1 cellular context compared by ENCODE assay signal in the genomic region with DNA sequence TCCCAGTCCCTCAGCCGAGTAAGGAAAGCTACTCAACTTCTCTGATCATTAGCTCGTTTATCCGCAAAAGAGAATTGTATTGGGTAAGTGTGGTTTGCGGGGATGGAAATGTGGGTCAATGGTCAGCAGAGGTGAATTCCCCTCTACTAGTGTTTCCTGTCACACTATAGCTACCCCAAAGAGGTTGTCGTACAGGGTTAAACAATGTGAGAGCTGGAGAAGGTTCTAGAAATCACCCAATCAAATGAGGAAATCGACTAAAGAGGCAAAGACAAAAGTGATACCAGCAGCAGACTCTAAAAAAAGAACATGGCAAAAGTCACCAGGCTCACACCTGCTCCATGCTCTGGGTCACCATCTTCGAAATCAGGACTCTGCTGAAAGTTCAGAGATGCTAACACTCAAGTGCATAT.
TF ChIP-seq lines count a peak whose summit lies in the region.

No MANE protein-coding gene starts in this region.

TF ChIP-seq in GM12878, 131 proteins besides CTCF, POLR2A, EP300 and RAD21 (continued from another document and continues in another):
- peak; percentile 87 for TF ChIP-seq PAX5 (IDR thresholded peaks at IDR 0.05; ENCODE audit: borderline replicate concordance, low read depth, low read length)
- peak; percentile 91; the same call in 1 of the 2 replicates for TF ChIP-seq ZBED1 (IDR thresholded peaks at IDR 0.05; ENCODE audit: borderline replicate concordance)
- peak; percentile 82 for TF ChIP-seq TCF12 (IDR thresholded peaks at IDR 0.05; ENCODE audit: low read depth, low read length)
- TF ChIP-seq SMAD1 (IDR thresholded peaks at IDR 0.05; ENCODE audit: low read depth, partially characterized antibody): peak; percentile 24
- no peak for TF ChIP-seq MYC (IDR thresholded peaks at IDR 0.05; ENCODE audit: insufficient read depth, insufficient read length, insufficient replicate concordance, low read length, severe bottlenecking)
- TF ChIP-seq, protein P1, sequence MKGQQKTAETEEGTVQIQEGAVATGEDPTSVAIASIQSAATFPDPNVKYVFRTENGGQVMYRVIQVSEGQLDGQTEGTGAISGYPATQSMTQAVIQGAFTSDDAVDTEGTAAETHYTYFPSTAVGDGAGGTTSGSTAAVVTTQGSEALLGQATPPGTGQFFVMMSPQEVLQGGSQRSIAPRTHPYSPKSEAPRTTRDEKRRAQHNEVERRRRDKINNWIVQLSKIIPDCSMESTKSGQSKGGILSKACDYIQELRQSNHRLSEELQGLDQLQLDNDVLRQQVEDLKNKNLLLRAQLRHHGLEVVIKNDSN (IDR thresholded peaks at IDR 0.05; ENCODE audit: borderline replicate concordance, extremely low read length, insufficient read depth, low read depth, low read length): no peak
- TF ChIP-seq MTA2 (IDR thresholded peaks at IDR 0.05; ENCODE audit: low read depth): peak; percentile 95
- TF ChIP-seq TAF1 (IDR thresholded peaks at IDR 0.05; ENCODE audit: borderline replicate concordance, low read depth, low read length): peak; percentile 56; the same call in 1 of the 2 replicates
- peak; percentile 87 for TF ChIP-seq DPF2 (IDR thresholded peaks at IDR 0.05)
- no peak for TF ChIP-seq CEBPB (IDR thresholded peaks at IDR 0.05; ENCODE audit: borderline replicate concordance in 1 of 2, low read depth in 2 of 2, low read length in 2 of 2)
- peak; percentile 32; the same call in 1 of the 2 replicates for TF ChIP-seq CBX5 (IDR thresholded peaks at IDR 0.05; ENCODE audit: low read depth)
- TF ChIP-seq IKZF2 (IDR thresholded peaks at IDR 0.05): peak; percentile 97
- TF ChIP-seq SREBF2 (IDR thresholded peaks at IDR 0.05; ENCODE audit: low read length): no peak
- TF ChIP-seq FOS (IDR thresholded peaks at IDR 0.05; ENCODE audit: borderline replicate concordance, extremely low read depth, insufficient read length): no peak
- peak; percentile 75 for TF ChIP-seq ATF7 (IDR thresholded peaks at IDR 0.05; ENCODE audit: low read depth)
- TF ChIP-seq ZNF622 (IDR thresholded peaks at IDR 0.05): no peak
- TF ChIP-seq KAT2A (conservative IDR thresholded peaks at IDR 0.05; ENCODE audit: control insufficient read depth, low read depth, low read length): no peak
- TF ChIP-seq, protein P2, sequence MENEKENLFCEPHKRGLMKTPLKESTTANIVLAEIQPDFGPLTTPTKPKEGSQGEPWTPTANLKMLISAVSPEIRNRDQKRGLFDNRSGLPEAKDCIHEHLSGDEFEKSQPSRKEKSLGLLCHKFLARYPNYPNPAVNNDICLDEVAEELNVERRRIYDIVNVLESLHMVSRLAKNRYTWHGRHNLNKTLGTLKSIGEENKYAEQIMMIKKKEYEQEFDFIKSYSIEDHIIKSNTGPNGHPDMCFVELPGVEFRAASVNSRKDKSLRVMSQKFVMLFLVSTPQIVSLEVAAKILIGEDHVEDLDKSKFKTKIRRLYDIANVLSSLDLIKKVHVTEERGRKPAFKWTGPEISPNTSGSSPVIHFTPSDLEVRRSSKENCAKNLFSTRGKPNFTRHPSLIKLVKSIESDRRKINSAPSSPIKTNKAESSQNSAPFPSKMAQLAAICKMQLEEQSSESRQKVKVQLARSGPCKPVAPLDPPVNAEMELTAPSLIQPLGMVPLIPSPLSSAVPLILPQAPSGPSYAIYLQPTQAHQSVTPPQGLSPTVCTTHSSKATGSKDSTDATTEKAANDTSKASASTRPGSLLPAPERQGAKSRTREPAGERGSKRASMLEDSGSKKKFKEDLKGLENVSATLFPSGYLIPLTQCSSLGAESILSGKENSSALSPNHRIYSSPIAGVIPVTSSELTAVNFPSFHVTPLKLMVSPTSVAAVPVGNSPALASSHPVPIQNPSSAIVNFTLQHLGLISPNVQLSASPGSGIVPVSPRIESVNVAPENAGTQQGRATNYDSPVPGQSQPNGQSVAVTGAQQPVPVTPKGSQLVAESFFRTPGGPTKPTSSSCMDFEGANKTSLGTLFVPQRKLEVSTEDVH (IDR thresholded peaks at IDR 0.05; ENCODE audit: low read depth, partially characterized antibody): no peak
- TF ChIP-seq ASH2L (IDR thresholded peaks at IDR 0.05; ENCODE audit: borderline replicate concordance, low read depth): 0 out of 2 replicates have a peak, but pooled peaks have one; percentile 29
- peak; percentile 42; the same call in 1 of the 2 replicates for TF ChIP-seq BMI1 (IDR thresholded peaks at IDR 0.05; ENCODE audit: borderline replicate concordance)
- TF ChIP-seq HCFC1 (IDR thresholded peaks at IDR 0.05; ENCODE audit: low read length): no peak
- TF ChIP-seq, protein P3, sequence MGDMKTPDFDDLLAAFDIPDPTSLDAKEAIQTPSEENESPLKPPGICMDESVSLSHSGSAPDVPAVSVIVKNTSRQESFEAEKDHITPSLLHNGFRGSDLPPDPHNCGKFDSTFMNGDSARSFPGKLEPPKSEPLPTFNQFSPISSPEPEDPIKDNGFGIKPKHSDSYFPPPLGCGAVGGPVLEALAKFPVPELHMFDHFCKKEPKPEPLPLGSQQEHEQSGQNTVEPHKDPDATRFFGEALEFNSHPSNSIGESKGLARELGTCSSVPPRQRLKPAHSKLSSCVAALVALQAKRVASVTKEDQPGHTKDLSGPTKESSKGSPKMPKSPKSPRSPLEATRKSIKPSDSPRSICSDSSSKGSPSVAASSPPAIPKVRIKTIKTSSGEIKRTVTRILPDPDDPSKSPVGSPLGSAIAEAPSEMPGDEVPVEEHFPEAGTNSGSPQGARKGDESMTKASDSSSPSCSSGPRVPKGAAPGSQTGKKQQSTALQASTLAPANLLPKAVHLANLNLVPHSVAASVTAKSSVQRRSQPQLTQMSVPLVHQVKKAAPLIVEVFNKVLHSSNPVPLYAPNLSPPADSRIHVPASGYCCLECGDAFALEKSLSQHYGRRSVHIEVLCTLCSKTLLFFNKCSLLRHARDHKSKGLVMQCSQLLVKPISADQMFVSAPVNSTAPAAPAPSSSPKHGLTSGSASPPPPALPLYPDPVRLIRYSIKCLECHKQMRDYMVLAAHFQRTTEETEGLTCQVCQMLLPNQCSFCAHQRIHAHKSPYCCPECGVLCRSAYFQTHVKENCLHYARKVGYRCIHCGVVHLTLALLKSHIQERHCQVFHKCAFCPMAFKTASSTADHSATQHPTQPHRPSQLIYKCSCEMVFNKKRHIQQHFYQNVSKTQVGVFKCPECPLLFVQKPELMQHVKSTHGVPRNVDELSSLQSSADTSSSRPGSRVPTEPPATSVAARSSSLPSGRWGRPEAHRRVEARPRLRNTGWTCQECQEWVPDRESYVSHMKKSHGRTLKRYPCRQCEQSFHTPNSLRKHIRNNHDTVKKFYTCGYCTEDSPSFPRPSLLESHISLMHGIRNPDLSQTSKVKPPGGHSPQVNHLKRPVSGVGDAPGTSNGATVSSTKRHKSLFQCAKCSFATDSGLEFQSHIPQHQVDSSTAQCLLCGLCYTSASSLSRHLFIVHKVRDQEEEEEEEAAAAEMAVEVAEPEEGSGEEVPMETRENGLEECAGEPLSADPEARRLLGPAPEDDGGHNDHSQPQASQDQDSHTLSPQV (IDR thresholded peaks at IDR 0.05): no peak
- TF ChIP-seq JUND (IDR thresholded peaks at IDR 0.05; ENCODE audit: low read depth, low read length): no peak
- TF ChIP-seq MTA3 (IDR thresholded peaks at IDR 0.05; ENCODE audit: borderline replicate concordance, low read length): peak; percentile 96
- peak; percentile 91 for TF ChIP-seq EED (IDR thresholded peaks at IDR 0.05; ENCODE audit: low read depth)
- peak; percentile 64 for TF ChIP-seq SP1 (IDR thresholded peaks at IDR 0.05; ENCODE audit: low read depth, low read length)
- TF ChIP-seq, protein P4, sequence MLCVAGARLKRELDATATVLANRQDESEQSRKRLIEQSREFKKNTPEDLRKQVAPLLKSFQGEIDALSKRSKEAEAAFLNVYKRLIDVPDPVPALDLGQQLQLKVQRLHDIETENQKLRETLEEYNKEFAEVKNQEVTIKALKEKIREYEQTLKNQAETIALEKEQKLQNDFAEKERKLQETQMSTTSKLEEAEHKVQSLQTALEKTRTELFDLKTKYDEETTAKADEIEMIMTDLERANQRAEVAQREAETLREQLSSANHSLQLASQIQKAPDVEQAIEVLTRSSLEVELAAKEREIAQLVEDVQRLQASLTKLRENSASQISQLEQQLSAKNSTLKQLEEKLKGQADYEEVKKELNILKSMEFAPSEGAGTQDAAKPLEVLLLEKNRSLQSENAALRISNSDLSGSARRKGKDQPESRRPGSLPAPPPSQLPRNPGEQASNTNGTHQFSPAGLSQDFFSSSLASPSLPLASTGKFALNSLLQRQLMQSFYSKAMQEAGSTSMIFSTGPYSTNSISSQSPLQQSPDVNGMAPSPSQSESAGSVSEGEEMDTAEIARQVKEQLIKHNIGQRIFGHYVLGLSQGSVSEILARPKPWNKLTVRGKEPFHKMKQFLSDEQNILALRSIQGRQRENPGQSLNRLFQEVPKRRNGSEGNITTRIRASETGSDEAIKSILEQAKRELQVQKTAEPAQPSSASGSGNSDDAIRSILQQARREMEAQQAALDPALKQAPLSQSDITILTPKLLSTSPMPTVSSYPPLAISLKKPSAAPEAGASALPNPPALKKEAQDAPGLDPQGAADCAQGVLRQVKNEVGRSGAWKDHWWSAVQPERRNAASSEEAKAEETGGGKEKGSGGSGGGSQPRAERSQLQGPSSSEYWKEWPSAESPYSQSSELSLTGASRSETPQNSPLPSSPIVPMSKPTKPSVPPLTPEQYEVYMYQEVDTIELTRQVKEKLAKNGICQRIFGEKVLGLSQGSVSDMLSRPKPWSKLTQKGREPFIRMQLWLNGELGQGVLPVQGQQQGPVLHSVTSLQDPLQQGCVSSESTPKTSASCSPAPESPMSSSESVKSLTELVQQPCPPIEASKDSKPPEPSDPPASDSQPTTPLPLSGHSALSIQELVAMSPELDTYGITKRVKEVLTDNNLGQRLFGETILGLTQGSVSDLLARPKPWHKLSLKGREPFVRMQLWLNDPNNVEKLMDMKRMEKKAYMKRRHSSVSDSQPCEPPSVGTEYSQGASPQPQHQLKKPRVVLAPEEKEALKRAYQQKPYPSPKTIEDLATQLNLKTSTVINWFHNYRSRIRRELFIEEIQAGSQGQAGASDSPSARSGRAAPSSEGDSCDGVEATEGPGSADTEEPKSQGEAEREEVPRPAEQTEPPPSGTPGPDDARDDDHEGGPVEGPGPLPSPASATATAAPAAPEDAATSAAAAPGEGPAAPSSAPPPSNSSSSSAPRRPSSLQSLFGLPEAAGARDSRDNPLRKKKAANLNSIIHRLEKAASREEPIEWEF (IDR thresholded peaks at IDR 0.05; ENCODE audit: insufficient replicate concordance, low read depth, low read length): no peak
- no peak for TF ChIP-seq ZNF24 (IDR thresholded peaks at IDR 0.05)
- TF ChIP-seq IRF4 (IDR thresholded peaks at IDR 0.05; ENCODE audit: low read depth, low read length): 0 out of 2 replicates have a peak, but pooled peaks have one; percentile 30
- TF ChIP-seq, protein P5, sequence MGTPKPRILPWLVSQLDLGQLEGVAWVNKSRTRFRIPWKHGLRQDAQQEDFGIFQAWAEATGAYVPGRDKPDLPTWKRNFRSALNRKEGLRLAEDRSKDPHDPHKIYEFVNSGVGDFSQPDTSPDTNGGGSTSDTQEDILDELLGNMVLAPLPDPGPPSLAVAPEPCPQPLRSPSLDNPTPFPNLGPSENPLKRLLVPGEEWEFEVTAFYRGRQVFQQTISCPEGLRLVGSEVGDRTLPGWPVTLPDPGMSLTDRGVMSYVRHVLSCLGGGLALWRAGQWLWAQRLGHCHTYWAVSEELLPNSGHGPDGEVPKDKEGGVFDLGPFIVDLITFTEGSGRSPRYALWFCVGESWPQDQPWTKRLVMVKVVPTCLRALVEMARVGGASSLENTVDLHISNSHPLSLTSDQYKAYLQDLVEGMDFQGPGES (IDR thresholded peaks at IDR 0.05): no peak
- TF ChIP-seq SRF (IDR thresholded peaks at IDR 0.05; ENCODE audit: low read depth in 2 of 2, low read length in 2 of 2): no peak
- TF ChIP-seq, protein P6, sequence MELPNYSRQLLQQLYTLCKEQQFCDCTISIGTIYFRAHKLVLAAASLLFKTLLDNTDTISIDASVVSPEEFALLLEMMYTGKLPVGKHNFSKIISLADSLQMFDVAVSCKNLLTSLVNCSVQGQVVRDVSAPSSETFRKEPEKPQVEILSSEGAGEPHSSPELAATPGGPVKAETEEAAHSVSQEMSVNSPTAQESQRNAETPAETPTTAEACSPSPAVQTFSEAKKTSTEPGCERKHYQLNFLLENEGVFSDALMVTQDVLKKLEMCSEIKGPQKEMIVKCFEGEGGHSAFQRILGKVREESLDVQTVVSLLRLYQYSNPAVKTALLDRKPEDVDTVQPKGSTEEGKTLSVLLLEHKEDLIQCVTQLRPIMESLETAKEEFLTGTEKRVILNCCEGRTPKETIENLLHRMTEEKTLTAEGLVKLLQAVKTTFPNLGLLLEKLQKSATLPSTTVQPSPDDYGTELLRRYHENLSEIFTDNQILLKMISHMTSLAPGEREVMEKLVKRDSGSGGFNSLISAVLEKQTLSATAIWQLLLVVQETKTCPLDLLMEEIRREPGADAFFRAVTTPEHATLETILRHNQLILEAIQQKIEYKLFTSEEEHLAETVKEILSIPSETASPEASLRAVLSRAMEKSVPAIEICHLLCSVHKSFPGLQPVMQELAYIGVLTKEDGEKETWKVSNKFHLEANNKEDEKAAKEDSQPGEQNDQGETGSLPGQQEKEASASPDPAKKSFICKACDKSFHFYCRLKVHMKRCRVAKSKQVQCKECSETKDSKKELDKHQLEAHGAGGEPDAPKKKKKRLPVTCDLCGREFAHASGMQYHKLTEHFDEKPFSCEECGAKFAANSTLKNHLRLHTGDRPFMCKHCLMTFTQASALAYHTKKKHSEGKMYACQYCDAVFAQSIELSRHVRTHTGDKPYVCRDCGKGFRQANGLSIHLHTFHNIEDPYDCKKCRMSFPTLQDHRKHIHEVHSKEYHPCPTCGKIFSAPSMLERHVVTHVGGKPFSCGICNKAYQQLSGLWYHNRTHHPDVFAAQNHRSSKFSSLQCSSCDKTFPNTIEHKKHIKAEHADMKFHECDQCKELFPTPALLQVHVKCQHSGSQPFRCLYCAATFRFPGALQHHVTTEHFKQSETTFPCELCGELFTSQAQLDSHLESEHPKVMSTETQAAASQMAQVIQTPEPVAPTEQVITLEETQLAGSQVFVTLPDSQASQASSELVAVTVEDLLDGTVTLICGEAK (IDR thresholded peaks at IDR 0.05; ENCODE audit: borderline replicate concordance): no peak
- TF ChIP-seq, protein P7, sequence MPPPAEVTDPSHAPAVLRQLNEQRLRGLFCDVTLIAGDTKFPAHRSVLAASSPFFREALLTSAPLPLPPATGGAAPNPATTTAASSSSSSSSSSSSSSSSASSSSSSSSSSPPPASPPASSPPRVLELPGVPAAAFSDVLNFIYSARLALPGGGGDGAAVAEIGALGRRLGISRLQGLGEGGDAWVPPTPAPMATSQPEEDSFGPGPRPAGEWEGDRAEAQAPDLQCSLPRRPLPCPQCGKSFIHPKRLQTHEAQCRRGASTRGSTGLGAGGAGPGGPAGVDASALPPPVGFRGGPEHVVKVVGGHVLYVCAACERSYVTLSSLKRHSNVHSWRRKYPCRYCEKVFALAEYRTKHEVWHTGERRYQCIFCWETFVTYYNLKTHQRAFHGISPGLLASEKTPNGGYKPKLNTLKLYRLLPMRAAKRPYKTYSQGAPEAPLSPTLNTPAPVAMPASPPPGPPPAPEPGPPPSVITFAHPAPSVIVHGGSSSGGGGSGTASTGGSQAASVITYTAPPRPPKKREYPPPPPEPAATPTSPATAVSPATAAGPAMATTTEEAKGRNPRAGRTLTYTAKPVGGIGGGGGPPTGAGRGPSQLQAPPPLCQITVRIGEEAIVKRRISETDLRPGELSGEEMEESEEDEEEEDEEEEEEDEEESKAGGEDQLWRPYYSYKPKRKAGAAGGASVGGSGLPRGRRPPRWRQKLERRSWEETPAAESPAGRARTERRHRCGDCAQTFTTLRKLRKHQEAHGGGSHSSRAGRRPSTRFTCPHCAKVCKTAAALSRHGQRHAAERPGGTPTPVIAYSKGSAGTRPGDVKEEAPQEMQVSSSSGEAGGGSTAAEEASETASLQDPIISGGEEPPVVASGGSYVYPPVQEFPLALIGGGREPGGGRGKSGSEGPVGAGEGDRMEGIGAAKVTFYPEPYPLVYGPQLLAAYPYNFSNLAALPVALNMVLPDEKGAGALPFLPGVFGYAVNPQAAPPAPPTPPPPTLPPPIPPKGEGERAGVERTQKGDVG (CRISPR knock-in tag; IDR thresholded peaks at IDR 0.05): no peak
- peak; percentile 89 for TF ChIP-seq PML (IDR thresholded peaks at IDR 0.05; ENCODE audit: low read length)
- TF ChIP-seq TARDBP (IDR thresholded peaks at IDR 0.05; ENCODE audit: borderline replicate concordance): no peak
